18 cellular contexts compared by ENCODE assay signal in the genomic region with DNA sequence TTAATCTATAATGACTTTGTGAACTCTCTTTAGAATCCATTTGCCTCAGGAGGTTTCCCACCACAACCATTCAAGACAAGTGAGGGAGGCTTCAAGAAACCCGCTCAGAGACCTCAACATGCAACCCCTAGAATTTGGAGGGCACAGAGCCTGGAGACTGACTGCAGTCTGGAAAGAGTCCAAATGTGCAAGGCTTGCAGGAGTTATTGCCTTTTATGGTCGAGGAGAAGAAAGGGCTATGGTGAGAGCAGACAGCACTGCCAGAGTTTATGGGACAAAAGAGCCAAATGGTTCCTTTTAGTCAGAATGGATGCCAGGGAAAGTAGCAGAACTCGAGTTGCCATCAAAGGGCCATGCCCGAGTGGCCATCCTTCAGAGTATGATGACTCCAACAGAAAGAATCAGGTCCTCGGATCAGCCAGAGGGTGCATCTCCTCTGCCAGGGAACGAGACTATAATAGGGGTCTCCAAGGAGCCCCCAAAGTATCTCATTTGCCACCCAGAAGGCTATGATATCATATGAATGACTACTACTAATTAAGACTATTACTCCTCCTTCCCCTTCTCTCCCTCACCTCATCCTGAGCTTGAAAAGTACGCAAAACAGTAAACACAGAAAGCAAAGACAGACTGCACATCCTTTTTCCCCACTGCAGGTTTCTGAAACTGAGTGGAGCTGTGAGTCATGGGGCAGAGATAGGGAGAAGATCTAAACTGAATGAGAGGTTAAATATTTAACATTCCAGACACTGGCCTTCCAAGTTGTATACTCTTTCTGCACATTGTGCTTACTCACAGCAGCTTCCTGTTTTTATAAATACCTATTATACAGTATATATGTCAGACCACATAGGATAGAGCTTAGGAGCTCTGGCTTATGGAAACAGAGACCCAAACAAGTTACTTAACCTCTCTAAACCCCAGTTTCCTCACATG. TPM values are rescaled to one million over a fixed set of nuclear protein-coding genes. Genes with fewer than 3 reads are reported as not detected.
DNase-seq lines count a peak whose midpoint lies in the region; ATAC-seq, FAIRE-seq and TF ChIP-seq lines count a peak whose summit lies in the region.
"Had no signal": no experiment of that assay in that cellular context is flagged by ENCODE, and none has a peak within 500 bp of the region (broad histone marks: within the 10 kb centered on the region; RNA-seq: fewer than 3 reads in every experiment).

No MANE protein-coding gene starts in this region.

- H3K79me2 ChIP-seq in keratinocyte (ENCODE audit: control insufficient read depth, insufficient read depth, low read length) = no peaks in the 10 kb centered on the region
- H3K79me2 ChIP-seq: parathyroid adenoma had no signal

- CTCF ChIA-PET in CD4-positive, alpha-beta T cell (lab: Charles Lee) = no interaction called here

- H3K4me3 ChIP-seq in cardiac muscle cell (no peak overlapping the region), right atrium auricular region (no peak overlapping the region), adipocyte (ENCODE audit: low read length) (peak overlapping the region; percentile 4), keratinocyte (ENCODE audit: control insufficient read depth in 2 of 3, extremely low read depth in 1 of 3, insufficient read depth in 2 of 3, low read depth in 1 of 3, low read length in 3 of 3) (peak overlapping the region in 1 of 3 experiments; percentile 9), upper lobe of left lung (no peak overlapping the region), BE2C (ENCODE audit: low read depth, low read length) (no peak overlapping the region)
- H3K4me3 ChIP-seq: body of pancreas had no signal

- ATAC-seq in upper lobe of left lung (ENCODE audit: low FRiP score in 2 of 2) = no peak
- no peak for ATAC-seq in CD4-positive, alpha-beta T cell (ENCODE audit: poor library complexity)
- ATAC-seq: esophagus mucosa had no signal

- no peaks in the 10 kb centered on the region for H3K9me3 Mint-ChIP-seq in CD4-positive, alpha-beta T cell
- H3K9me3 Mint-ChIP-seq: activated B cell treated with CpG ODN at 0.5 μM for 24 hours; activated T-cell treated with anti-CD3 and anti-CD28 coated beads, Interleukin-2, amount 50 U/mL, for 24 hours had no signal

- no peak overlapping the region for H3K27ac Mint-ChIP-seq in CD4-positive, alpha-beta T cell
- H3K27ac Mint-ChIP-seq: activated B cell treated with CpG ODN at 0.5 μM for 24 hours; activated T-cell treated with anti-CD3 and anti-CD28 coated beads, Interleukin-2, amount 50 U/mL, for 24 hours had no signal

- TF ChIP-seq POLR2A in upper lobe of left lung (IDR thresholded peaks at IDR 0.05) = no peak

- H3K36me3 ChIP-seq in cardiac muscle cell (no peaks in the 10 kb centered on the region), right atrium auricular region (no peaks in the 10 kb centered on the region), adipocyte (ENCODE audit: control insufficient read depth, insufficient read depth, low read length, severe bottlenecking) (no peaks in the 10 kb centered on the region), keratinocyte (ENCODE audit: control insufficient read depth in 2 of 2, extremely low read depth in 1 of 2, insufficient read depth in 2 of 2, low read length in 2 of 2) (no peaks in the 10 kb centered on the region), upper lobe of left lung (no peaks in the 10 kb centered on the region), BE2C (no peaks in the 10 kb centered on the region)

- H3K9ac ChIP-seq in adipocyte (ENCODE audit: low read length) (no peak overlapping the region), keratinocyte (ENCODE audit: control insufficient read depth, extremely low read depth, insufficient read depth, low read length) (no peak overlapping the region)
- H3K9ac ChIP-seq: parathyroid adenoma had no signal

- H3K27ac ChIP-seq in cardiac muscle cell (no peak overlapping the region), right atrium auricular region (no peak overlapping the region), keratinocyte (ENCODE audit: control insufficient read depth, insufficient read depth, low read length) (no peak overlapping the region), upper lobe of left lung (no peak overlapping the region)
- no peak overlapping the region for H3K27ac ChIP-seq in CD4-positive, alpha-beta T cell (ENCODE audit: low read depth, low read length)
- H3K27ac ChIP-seq: parathyroid adenoma had no signal

- TF ChIP-seq EP300 in upper lobe of left lung (IDR thresholded peaks at IDR 0.05) = no peak

- FAIRE-seq in keratinocyte (lab: Jason Lieb, UNC) = peak; percentile 59

- no peak overlapping the region for H3K4me3 Mint-ChIP-seq in CD4-positive, alpha-beta T cell
- H3K4me3 Mint-ChIP-seq: activated B cell treated with CpG ODN at 0.5 μM for 24 hours; activated T-cell treated with anti-CD3 and anti-CD28 coated beads, Interleukin-2, amount 50 U/mL, for 24 hours had no signal

- H3K27me3 Mint-ChIP-seq in CD4-positive, alpha-beta T cell = no peaks in the 10 kb centered on the region

- H4K20me1 ChIP-seq in keratinocyte (ENCODE audit: control insufficient read depth, extremely low read depth, insufficient read depth, low read length) = no peaks in the 10 kb centered on the region

- WGBS in upper lobe of left lung, 2 donors = 62 to 70% methylated on average over 7 of the region's 7 CpGs

- intact Hi-C loops in CD4-positive, alpha-beta T cell (cut with DNase I, micrococcal nuclease) = no loop called here

- TF ChIP-seq CTCF in cardiac muscle cell (IDR thresholded peaks at IDR 0.05; ENCODE audit: low read depth, low read length) (no peak), right atrium auricular region (IDR thresholded peaks at IDR 0.05) (no peak), keratinocyte (optimal IDR thresholded peaks at IDR 0.05 in 1 of 3, IDR thresholded peaks at IDR 0.05 in 1 of 3, conservative IDR thresholded peaks at IDR 0.05 in 1 of 3; ENCODE audit: extremely low read depth in 1 of 3, insufficient read depth in 2 of 3, low read length in 3 of 3) (no peak), upper lobe of left lung (IDR thresholded peaks at IDR 0.05) (no peak), BE2C (IDR thresholded peaks at IDR 0.05; ENCODE audit: low read depth, low read length) (no peak)
- no peak for TF ChIP-seq CTCF in CD4-positive, alpha-beta T cell (IDR thresholded peaks at IDR 0.05)

- DNase-seq in cardiac muscle cell (ENCODE audit: low read depth in 1 of 2, low spot score in 1 of 2) = peak; percentile 28 to 76
- DNase-seq in right atrium auricular region (ENCODE audit: low spot score) = no peak
- DNase-seq in adipocyte (ENCODE audit: low read depth) = peak; percentile 49
- no peak for DNase-seq in keratinocyte (ENCODE audit: low read depth, low spot score)
- no peak for DNase-seq in upper lobe of left lung
- DNase-seq in BE2C = no peak
- DNase-seq in NCI-H128 (lab: John Stamatoyannopoulos, UW; ENCODE audit: unreplicated experiment) = no peak
- DNase-seq in CD4-positive, alpha-beta T cell = no peak
- DNase-seq: activated B cell treated with CpG ODN at 0.5 μM for 24 hours; activated T-cell treated with anti-CD3 and anti-CD28 coated beads, Interleukin-2, amount 50 U/mL, for 24 hours; AML-193; GOT3; NCI-H2171; SHP77; stimulated activated CD4-positive, alpha-beta T cell treated with anti-CD3 and anti-CD28 coated beads, Interleukin-4, amount 100 ng/mL, for 1 hour had no signal

- H3K4me2 ChIP-seq in keratinocyte (ENCODE audit: control insufficient read depth, extremely low read depth, insufficient read depth, low read depth, low read length) = peak overlapping the region; percentile 18

- dilution Hi-C loops in keratinocyte (cut with MboI; ENCODE audit: extremely low pct_ligation_motif_present, low sequenced_read_pairs) = no loop called here

- no peaks in the 10 kb centered on the region for H3K36me3 Mint-ChIP-seq in CD4-positive, alpha-beta T cell (ENCODE audit: low read depth)

- no peaks in the 10 kb centered on the region for H3K4me1 ChIP-seq in cardiac muscle cell (ENCODE audit: low read depth)
- H3K4me1 ChIP-seq in right atrium auricular region = no peaks in the 10 kb centered on the region
- H3K4me1 ChIP-seq in adipocyte (ENCODE audit: control insufficient read depth, insufficient read depth, low read length) = peaks cover 11% of the 10 kb centered on the region
- H3K4me1 ChIP-seq in keratinocyte (ENCODE audit: control insufficient read depth, extremely low read depth, insufficient read depth, low read length) = peaks cover 29% of the 10 kb centered on the region
- peaks cover 0 to 9% (median 0%) of the 10 kb centered on the region in 4 donors for H3K4me1 ChIP-seq in upper lobe of left lung
- H3K4me1 ChIP-seq in BE2C = peaks cover 22% of the 10 kb centered on the region
- H3K4me1 ChIP-seq: parathyroid adenoma had no signal

- no peaks in the 10 kb centered on the region for H3K27me3 ChIP-seq in cardiac muscle cell
- H3K27me3 ChIP-seq in right atrium auricular region = no peaks in the 10 kb centered on the region
- H3K27me3 ChIP-seq in adipocyte (replicated peaks; ENCODE audit: control insufficient read depth, insufficient read depth, low read length) = no peaks in the 10 kb centered on the region
- H3K27me3 ChIP-seq in keratinocyte (ENCODE audit: control insufficient read depth, extremely low read depth, insufficient read depth, low read length) = no peaks in the 10 kb centered on the region
- no peaks in the 10 kb centered on the region for H3K27me3 ChIP-seq in upper lobe of left lung
- no peaks in the 10 kb centered on the region for H3K27me3 ChIP-seq in BE2C
- peaks cover 3% of the 10 kb centered on the region for H3K27me3 ChIP-seq in CD4-positive, alpha-beta T cell (ENCODE audit: control insufficient read depth, insufficient read depth, low read length)
- H3K27me3 ChIP-seq: body of pancreas had no signal

- H2AFZ ChIP-seq in keratinocyte (ENCODE audit: control insufficient read depth, low read length) = no peak overlapping the region
- H2AFZ ChIP-seq: parathyroid adenoma had no signal

- POLR2A ChIA-PET in CD4-positive, alpha-beta T cell (lab: Charles Lee) = no interaction called here

- H3K4me1 Mint-ChIP-seq in CD4-positive, alpha-beta T cell (ENCODE audit: low read depth) = no peaks in the 10 kb centered on the region
- H3K4me1 Mint-ChIP-seq: activated B cell treated with CpG ODN at 0.5 μM for 24 hours had no signal

- no peaks in the 10 kb centered on the region for H3K9me3 ChIP-seq in cardiac muscle cell (ENCODE audit: low read depth)
- H3K9me3 ChIP-seq in right atrium auricular region = no peaks in the 10 kb centered on the region
- H3K9me3 ChIP-seq in adipocyte (ENCODE audit: control insufficient read depth, low read length) = no peaks in the 10 kb centered on the region
- H3K9me3 ChIP-seq in keratinocyte (ENCODE audit: control insufficient read depth, low read depth, low read length) = no peaks in the 10 kb centered on the region
- no peaks in the 10 kb centered on the region for H3K9me3 ChIP-seq in upper lobe of left lung
- no peaks in the 10 kb centered on the region for H3K9me3 ChIP-seq in BE2C
- H3K9me3 ChIP-seq in CD4-positive, alpha-beta T cell (ENCODE audit: control insufficient read depth, low read length) = no peaks in the 10 kb centered on the region
- H3K9me3 ChIP-seq: body of pancreas had no signal

- no peaks in the 10 kb centered on the region for H3K9me1 ChIP-seq in keratinocyte (ENCODE audit: control insufficient read depth, extremely low read depth, insufficient read depth, low read length)

RNA-seq across cellular contexts. Expression of gene TMCO5A, which starts 33.9 kb away (rescaled TPM):
- total RNA-seq in cardiac muscle cell = not detected in 2 replicates
- polyA plus RNA-seq in cardiac muscle cell = not detected in 2 replicates
- not detected for total RNA-seq in right atrium auricular region
- polyA plus RNA-seq in keratinocyte = not detected in 3 replicates
- polyA plus RNA-seq in keratinocyte (2011; ENCODE audit: low read depth) = not detected
- not detected in 2 replicates for polyA plus RNA-seq in keratinocyte (2011; cell fraction: cytosol; rRNA removed)
- polyA plus RNA-seq in keratinocyte (2011; cell fraction: nucleus; rRNA removed) = not detected in 2 replicates
- not detected in 2 replicates for polyA plus RNA-seq in keratinocyte (2012; ENCODE audit: low replicate concordance)
- not detected in 3 replicates for polyA minus RNA-seq in keratinocyte
- polyA minus RNA-seq in keratinocyte (2011; cell fraction: cytosol; rRNA and poly(A)+ RNA removed) = not detected
- not detected in 2 replicates for polyA minus RNA-seq in keratinocyte (2011; cell fraction: nucleus; rRNA and poly(A)+ RNA removed)
- 1 to 10 TPM in 1 of 6 donors, not detected in 5; 2.0 TPM for total RNA-seq in upper lobe of left lung
- polyA plus RNA-seq in BE2C (2012; ENCODE audit: insufficient read depth, insufficient read length, low read depth) = not detected
- total RNA-seq in CD4-positive, alpha-beta T cell = not detected
- total RNA-seq: activated B cell treated with CpG ODN at 0.5 μM for 24 hours, body of pancreas, esophagus mucosa had no signal

Comparison
In these comparisons a context has a peak if more than half of its experiments do, and no peak if none do; other contexts are left out.
1. DNase-seq: peak in cardiac muscle cell (2 of 2) and adipocyte (single experiment); none in right atrium auricular region (single experiment), keratinocyte (single experiment), upper lobe of left lung (0 of 2), BE2C (single experiment), NCI-H128 (single experiment) and CD4-positive, alpha-beta T cell (0 of 10).